In genomic region chr10:68871731-68872342, GRCh38 we compare ENCODE assay signal across 9 cellular contexts. TPM values are rescaled to one million over a fixed set of nuclear protein-coding genes. Genes with fewer than 3 reads are reported as not detected.
DNase-seq lines count a peak whose midpoint lies in the region; ATAC-seq and TF ChIP-seq lines count a peak whose summit lies in the region.
"Had no signal": no experiment of that assay in that cellular context is flagged by ENCODE, and none has a peak within 500 bp of the region (broad histone marks: within the 10 kb centered on the region; RNA-seq: fewer than 3 reads in every experiment).

No MANE protein-coding gene starts in this region.

- no peak for TF ChIP-seq POLR2A in esophagus muscularis mucosa (IDR thresholded peaks at IDR 0.05; ENCODE audit: low read depth)

- DNase-seq in GM04503 (ENCODE audit: low read depth) (peak; percentile 21), NCI-H446 (lab: John Stamatoyannopoulos, UW) (peak; percentile 92), esophagus muscularis mucosa (ENCODE audit: extremely low spot score) (no peak), psoas muscle (no peak), superior temporal gyrus (ENCODE audit: extremely low spot score) (no peak)
- DNase-seq in CD8-positive, alpha-beta memory T cell, result no peak
- no peak for DNase-seq in activated T-cell treated with anti-CD3 and anti-CD28 coated beads, Interleukin-2, amount 50 U/mL, for 4 hours
- DNase-seq: immature natural killer cell had no signal

- H3K4me3 ChIP-seq in esophagus muscularis mucosa, result peak overlapping the region in 1 of 4 donors; percentile 19
- H3K4me3 ChIP-seq in psoas muscle, result no peak overlapping the region
- no peak overlapping the region for H3K4me3 ChIP-seq in CD8-positive, alpha-beta memory T cell (ENCODE audit: low read length)

- 28% methylated on average over 5 of the region's 5 CpGs for WGBS in esophagus muscularis mucosa
- WGBS in psoas muscle, 3 donors, result 10 to 16% (median 13%) methylated on average over 5 of the region's 5 CpGs

- POLR2A ChIA-PET in CD8-positive, alpha-beta memory T cell (lab: Charles Lee), result no interaction called here

- H3K27me3 Mint-ChIP-seq in CD8-positive, alpha-beta memory T cell, result peaks cover 0 to 1% of the 10 kb centered on the region in 2 donors
- no peaks in the 10 kb centered on the region for H3K27me3 Mint-ChIP-seq in activated T-cell treated with anti-CD3 and anti-CD28 coated beads, Interleukin-2, amount 50 U/mL, for 4 hours (ENCODE audit: low read depth)

- no peak overlapping the region for H3K4me3 Mint-ChIP-seq in CD8-positive, alpha-beta memory T cell
- no peak overlapping the region for H3K4me3 Mint-ChIP-seq in activated T-cell treated with anti-CD3 and anti-CD28 coated beads, Interleukin-2, amount 50 U/mL, for 4 hours
- H3K4me3 Mint-ChIP-seq: immature natural killer cell had no signal

- CTCF ChIA-PET in CD8-positive, alpha-beta memory T cell (lab: Charles Lee), result no interaction called here

- no peaks in the 10 kb centered on the region for H3K9me3 Mint-ChIP-seq in CD8-positive, alpha-beta memory T cell
- H3K9me3 Mint-ChIP-seq in activated T-cell treated with anti-CD3 and anti-CD28 coated beads, Interleukin-2, amount 50 U/mL, for 4 hours, result no peaks in the 10 kb centered on the region
- H3K9me3 Mint-ChIP-seq: immature natural killer cell had no signal

- H3K9me3 ChIP-seq in esophagus muscularis mucosa (no peaks in the 10 kb centered on the region), psoas muscle (no peaks in the 10 kb centered on the region)
- no peaks in the 10 kb centered on the region for H3K9me3 ChIP-seq in CD8-positive, alpha-beta memory T cell (ENCODE audit: low read length)

- no peak for TF ChIP-seq EP300 in esophagus muscularis mucosa (IDR thresholded peaks at IDR 0.05)

- no peaks in the 10 kb centered on the region for H3K36me3 ChIP-seq in esophagus muscularis mucosa
- H3K36me3 ChIP-seq in psoas muscle (ENCODE audit: insufficient read depth in 1 of 2, low read depth in 1 of 2), result no peaks in the 10 kb centered on the region
- H3K36me3 ChIP-seq in CD8-positive, alpha-beta memory T cell (ENCODE audit: insufficient read depth, low read length), result no peaks in the 10 kb centered on the region

- H3K36me3 Mint-ChIP-seq in CD8-positive, alpha-beta memory T cell, result no peaks in the 10 kb centered on the region
- no peaks in the 10 kb centered on the region for H3K36me3 Mint-ChIP-seq in activated T-cell treated with anti-CD3 and anti-CD28 coated beads, Interleukin-2, amount 50 U/mL, for 4 hours (ENCODE audit: insufficient read depth)
- H3K36me3 Mint-ChIP-seq: immature natural killer cell had no signal

- H3K27ac Mint-ChIP-seq in CD8-positive, alpha-beta memory T cell, result no peak overlapping the region
- H3K27ac Mint-ChIP-seq: immature natural killer cell had no signal

- peaks cover 6 to 44% (median 37%) of the 10 kb centered on the region in 4 donors for H3K4me1 ChIP-seq in esophagus muscularis mucosa
- peaks cover 10% of the 10 kb centered on the region for H3K4me1 ChIP-seq in psoas muscle
- no peaks in the 10 kb centered on the region for H3K4me1 ChIP-seq in CD8-positive, alpha-beta memory T cell (ENCODE audit: insufficient read depth, low read length)

- TF ChIP-seq CTCF in esophagus muscularis mucosa (IDR thresholded peaks at IDR 0.05) (no peak), psoas muscle (IDR thresholded peaks at IDR 0.05) (no peak)

- H3K27me3 ChIP-seq in esophagus muscularis mucosa, result no peaks in the 10 kb centered on the region
- H3K27me3 ChIP-seq in psoas muscle (ENCODE audit: insufficient read depth in 3 of 3, low read length in 2 of 3), result no peaks in the 10 kb centered on the region
- no peaks in the 10 kb centered on the region for H3K27me3 ChIP-seq in CD8-positive, alpha-beta memory T cell (ENCODE audit: insufficient read depth, low read length, poor library complexity, severe bottlenecking)

- intact Hi-C loops in esophagus muscularis mucosa (cut with DNase I), result no loop called here
- intact Hi-C loops in psoas muscle (cut with DNase I), result no loop called here

- peaks cover 0 to 6% (median 2%) of the 10 kb centered on the region in 3 donors for H3K4me1 Mint-ChIP-seq in CD8-positive, alpha-beta memory T cell
- peaks cover 5% of the 10 kb centered on the region for H3K4me1 Mint-ChIP-seq in activated T-cell treated with anti-CD3 and anti-CD28 coated beads, Interleukin-2, amount 50 U/mL, for 4 hours (ENCODE audit: low read depth)
- H3K4me1 Mint-ChIP-seq: immature natural killer cell had no signal

- H3K27ac ChIP-seq in esophagus muscularis mucosa (replicated peaks in 1 of 4), result peak overlapping the region; percentile 69 to 77 (median 74)
- peak overlapping the region; percentile 74 for H3K27ac ChIP-seq in psoas muscle
- H3K27ac ChIP-seq in CD8-positive, alpha-beta memory T cell (ENCODE audit: low read depth, low read length), result no peak overlapping the region

- peak in 3 of 4 donors; percentile 49 to 84 (median 60) for ATAC-seq in psoas muscle
- no peak for ATAC-seq in HG02763 (IDR thresholded peaks at IDR 0.05; ENCODE audit: unreplicated experiment)
- no peak for ATAC-seq in activated T-cell treated with anti-CD3 and anti-CD28 coated beads, Interleukin-2, amount 50 U/mL, for 4 hours

RNA-seq across cellular contexts. Expression of gene DDX50, which starts 29.3 kb away (rescaled TPM):
- total RNA-seq in esophagus muscularis mucosa, result 10 to 100 TPM; 33.0 to 49.6 (median 47.4) TPM
- total RNA-seq in psoas muscle, result 10 to 100 TPM; 19.7 to 24.7 (median 22.7) TPM
- 10 to 100 TPM; 18.6 to 27.5 (median 20.2) TPM for polyA plus RNA-seq in psoas muscle
- 10 to 100 TPM; 49.9 to 50.1 TPM for total RNA-seq in CD8-positive, alpha-beta memory T cell
- polyA plus RNA-seq in CD8-positive, alpha-beta memory T cell, result 36.9 TPM
- total RNA-seq in activated T-cell treated with anti-CD3 and anti-CD28 coated beads, Interleukin-2, amount 50 U/mL, for 4 hours, result 10 to 100 TPM; 42.4 to 52.8 (median 43.7) TPM

RNA-seq across cellular contexts. Expression of gene STOX1, which starts 44.5 kb away (rescaled TPM):
- total RNA-seq in esophagus muscularis mucosa (10 to 100 TPM in 2 of 4 donors, 1 to 10 TPM in 2; 3.0 to 13.6 (median 10.0) TPM), psoas muscle (1 to 10 TPM in 2 of 4 donors, under 1 TPM in 2; 0.30 to 2.4 (median 1.2) TPM)
- polyA plus RNA-seq in psoas muscle, result 1 to 10 TPM in 1 of 3 donors, under 1 TPM in 2; 0.14 to 1.1 (median 0.49) TPM
- total RNA-seq in CD8-positive, alpha-beta memory T cell, result under 1 TPM; 0.29 to 0.39 TPM
- not detected for polyA plus RNA-seq in CD8-positive, alpha-beta memory T cell
- total RNA-seq in activated T-cell treated with anti-CD3 and anti-CD28 coated beads, Interleukin-2, amount 50 U/mL, for 4 hours, result under 1 TPM; 0.35 to 0.98 (median 0.94) TPM
- polyA plus RNA-seq: immature natural killer cell had no signal

Comparison
In these comparisons a context has a peak if more than half of its experiments do, and no peak if none do; other contexts are left out.
1. DNase-seq: peak in GM04503 (single experiment) and NCI-H446 (2 of 2); none in esophagus muscularis mucosa (single experiment), psoas muscle (0 of 2), CD8-positive, alpha-beta memory T cell (0 of 5), superior temporal gyrus (single experiment) and activated T-cell treated with anti-CD3 and anti-CD28 coated beads, Interleukin-2, amount 50 U/mL, for 4 hours (single experiment).
2. ATAC-seq: peak in psoas muscle (3 of 4); none in HG02763 (single experiment) and activated T-cell treated with anti-CD3 and anti-CD28 coated beads, Interleukin-2, amount 50 U/mL, for 4 hours (0 of 2).